Comparison of ENCODE assay signal across 10 cellular contexts in genomic region chr10:99709480-99710229, GRCh38. TPM values are rescaled to one million over a fixed set of nuclear protein-coding genes. Genes with fewer than 3 reads are reported as not detected.
DNase-seq lines count a peak whose midpoint lies in the region; ATAC-seq and TF ChIP-seq lines count a peak whose summit lies in the region.
"Had no signal": no experiment of that assay in that cellular context is flagged by ENCODE, and none has a peak within 500 bp of the region (broad histone marks: within the 10 kb centered on the region; RNA-seq: fewer than 3 reads in every experiment).

No MANE protein-coding gene starts in this region.

- CTCF ChIA-PET in WTC11 (lab: Charles Lee): no interaction called here

- H3K4me1 Mint-ChIP-seq in WTC11: no peaks in the 10 kb centered on the region
- H3K4me1 Mint-ChIP-seq: nephron had no signal

- H3K36me3 Mint-ChIP-seq in WTC11: peaks cover 15% of the 10 kb centered on the region

- no peaks in the 10 kb centered on the region for H3K4me1 ChIP-seq in mucosa of descending colon (ENCODE audit: low read depth)

- H3K9me3 ChIP-seq in mucosa of descending colon: no peaks in the 10 kb centered on the region

- no peaks in the 10 kb centered on the region for H3K9me3 Mint-ChIP-seq in WTC11
- H3K9me3 Mint-ChIP-seq: nephron had no signal

- DNase-seq in WTC11 (ENCODE audit: low spot score): peak; percentile 13
- DNase-seq in mucosa of descending colon: no peak
- no peak for DNase-seq in RPMI8226
- no peak for DNase-seq in HuH-7.5 (ENCODE audit: low spot score)
- no peak for DNase-seq in stimulated activated CD4-positive, alpha-beta T cell treated with anti-CD3 and anti-CD28 coated beads, Interleukin-4, amount 100 ng/mL, for 1 hour
- DNase-seq: activated effector memory CD4-positive, alpha-beta T cell treated with anti-CD3 and anti-CD28 coated beads, Interleukin-2, amount 50 U/mL, for 16 hours had no signal

- no peak overlapping the region for H3K4me3 Mint-ChIP-seq in WTC11
- H3K4me3 Mint-ChIP-seq: nephron had no signal

- intact Hi-C loops in mucosa of descending colon (cut with DNase I, micrococcal nuclease): loop anchor here in 1 of 2 donors (10.0 kb wide), 1 partner anchor 75 kb away; no protein-coding TSS in a partner anchor

- H3K4me3 ChIP-seq in mucosa of descending colon: no peak overlapping the region

- POLR2A ChIA-PET in WTC11 (lab: Charles Lee): no interaction called here

- no peaks in the 10 kb centered on the region for H3K27me3 Mint-ChIP-seq in WTC11 (ENCODE audit: low read depth)

- TF ChIP-seq CTCF in WTC11 (IDR thresholded peaks at IDR 0.05) (no peak), mucosa of descending colon (IDR thresholded peaks at IDR 0.05) (no peak)

- ATAC-seq in GM18508 (IDR thresholded peaks at IDR 0.05; ENCODE audit: insufficient read depth, unreplicated experiment) (peak; percentile 62), HG02571 (IDR thresholded peaks at IDR 0.05; ENCODE audit: unreplicated experiment) (peak; percentile 66), WTC11 (peak; percentile 90), mucosa of descending colon (peak; percentile 19), HG02678 (IDR thresholded peaks at IDR 0.05; ENCODE audit: unreplicated experiment) (no peak)

- H3K36me3 ChIP-seq in mucosa of descending colon (ENCODE audit: low read depth): no peaks in the 10 kb centered on the region

- H3K27ac Mint-ChIP-seq in WTC11: no peak overlapping the region

TF ChIP-seq in WTC11, 78 proteins besides CTCF, POLR2A, EP300 and RAD21:
- TF ChIP-seq ELF4 (CRISPR knock-in tag; IDR thresholded peaks at IDR 0.05; ENCODE audit: low read depth) (no peak), NFATC4 (CRISPR knock-in tag; IDR thresholded peaks at IDR 0.05) (no peak), NFE2L1 (CRISPR knock-in tag; IDR thresholded peaks at IDR 0.05) (no peak), MYBL2 (CRISPR knock-in tag; IDR thresholded peaks at IDR 0.05) (no peak), ZMAT4 (CRISPR knock-in tag; IDR thresholded peaks at IDR 0.05) (no peak), ZNF512 (CRISPR knock-in tag; IDR thresholded peaks at IDR 0.05; ENCODE audit: borderline replicate concordance) (no peak), ZBTB43 (CRISPR knock-in tag; IDR thresholded peaks at IDR 0.05) (no peak), ZNF425 (CRISPR knock-in tag; conservative IDR thresholded peaks at IDR 0.05) (no peak), HMGXB4 (CRISPR knock-in tag; IDR thresholded peaks at IDR 0.05) (no peak), JUN (CRISPR knock-in tag; IDR thresholded peaks at IDR 0.05) (no peak)

RNA-seq across cellular contexts. Expression of gene COX15, which starts 22.3 kb away (rescaled TPM):
- total RNA-seq in WTC11 (2021): 39.9 to 41.4 TPM (median 40.4 TPM) in 3 replicates
- total RNA-seq in mucosa of descending colon: 10 to 100 TPM; 34.0 to 51.3 (median 46.1) TPM

RNA-seq across cellular contexts. Expression of gene CUTC, which starts 22.4 kb away (rescaled TPM):
- total RNA-seq in WTC11 (2021): 25.8 to 28.6 TPM (median 27.7 TPM) in 3 replicates
- total RNA-seq in mucosa of descending colon: 10 to 100 TPM; 10.7 to 22.1 (median 11.4) TPM

RNA-seq across cellular contexts. Expression of gene ENTPD7, which starts 50.3 kb away (rescaled TPM):
- total RNA-seq in WTC11 (2021): 10.2 to 11.4 TPM (median 11.2 TPM) in 3 replicates
- total RNA-seq in mucosa of descending colon: 10 to 100 TPM; 10.2 to 20.5 (median 14.3) TPM
